ENCODE assay signal across 26 cellular contexts in the genomic region with DNA sequence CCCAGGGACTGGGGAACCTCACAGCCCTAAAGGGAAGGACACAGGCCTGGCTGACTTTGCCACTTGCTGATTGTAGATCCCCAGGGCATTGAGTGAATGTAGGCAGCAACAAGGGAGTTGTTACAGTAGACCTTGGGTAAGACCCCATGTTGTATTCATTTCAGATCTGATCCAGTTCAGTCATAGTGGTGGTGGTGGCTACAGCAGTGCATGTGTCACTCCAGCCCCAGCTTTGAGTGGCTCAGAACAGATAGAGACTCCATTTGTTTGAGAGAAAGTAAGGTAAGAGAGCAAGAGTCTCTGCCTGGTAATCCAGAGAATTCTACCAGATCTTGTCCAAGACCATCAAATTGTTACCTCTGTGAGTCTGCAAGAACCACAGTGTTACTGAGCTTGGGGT.
"Had no signal": no experiment of that assay in that cellular context is flagged by ENCODE, and none has a peak within 500 bp of the region (broad histone marks: within the 10 kb centered on the region; RNA-seq: fewer than 3 reads in every experiment).

No MANE protein-coding gene starts in this region.

- H3K36me3 Mint-ChIP-seq: neural progenitor cell had no signal

- ATAC-seq: body of pancreas; foreskin keratinocyte; heart left ventricle; psoas muscle; stimulated activated memory B cell treated with anti-CD40 and anti-IgM and Interleukin-4, amounts not matched to agents 10 μg/mL and 1 μg/mL and 100 μg/mL, for 72 hours; upper lobe of right lung had no signal

- H3K27ac Mint-ChIP-seq: mesothelial cell of epicardium; neural progenitor cell; stimulated activated memory B cell treated with anti-CD40 and anti-IgM and Interleukin-4, amounts not matched to agents 10 μg/mL and 1 μg/mL and 100 μg/mL, for 72 hours; T-helper 1 cell treated with Interleukin-12 subunit alpha and Interleukin-12 subunit beta and Interleukin-4 antibody, amounts not matched to agents 30 μg/mL and 1 μg/mL, for 36 hours had no signal

- H3K4me1 ChIP-seq: body of pancreas, esophagus muscularis mucosa, foreskin keratinocyte, heart left ventricle, neural progenitor cell, parathyroid adenoma, psoas muscle, sigmoid colon, suprapubic skin, tibial artery, upper lobe of right lung had no signal

- H3K27ac ChIP-seq: body of pancreas, esophagus muscularis mucosa, foreskin keratinocyte, heart left ventricle, neural progenitor cell, parathyroid adenoma, psoas muscle, sigmoid colon, suprapubic skin, tibial artery, upper lobe of right lung, WERI-Rb-1 had no signal

- H3K79me2 ChIP-seq: parathyroid adenoma had no signal

- H3K4me3 Mint-ChIP-seq: mesothelial cell of epicardium; neural progenitor cell; stimulated activated memory B cell treated with anti-CD40 and anti-IgM and Interleukin-4, amounts not matched to agents 10 μg/mL and 1 μg/mL and 100 μg/mL, for 72 hours; T-helper 1 cell treated with Interleukin-12 subunit alpha and Interleukin-12 subunit beta and Interleukin-4 antibody, amounts not matched to agents 30 μg/mL and 1 μg/mL, for 36 hours had no signal

- FAIRE-seq: small intestine had no signal

- H3K27me3 Mint-ChIP-seq: naive B cell had no signal

- DNase-seq: activated naive CD4-positive, alpha-beta T cell; anterior cingulate cortex; body of pancreas; dermis blood vessel endothelial cell; effector CD4-positive, alpha-beta T cell; foreskin keratinocyte; heart left ventricle; naive B cell; occipital lobe; psoas muscle; sigmoid colon; SK-N-SH; small intestine; stimulated activated CD4-positive, alpha-beta T cell treated with anti-CD3 and anti-CD28 coated beads, Interleukin-4, amount 100 ng/mL, for 24 hours; SW 1271; T1000; tibial artery; upper lobe of right lung; WERI-Rb-1 had no signal

- H3K4me3 ChIP-seq: body of pancreas, esophagus muscularis mucosa, heart left ventricle, neural progenitor cell, psoas muscle, sigmoid colon, suprapubic skin, tibial artery, upper lobe of right lung had no signal

- H3K36me3 ChIP-seq: esophagus muscularis mucosa, heart left ventricle, neural progenitor cell, sigmoid colon, suprapubic skin, tibial artery, upper lobe of right lung, WERI-Rb-1 had no signal

- H3K9me2 ChIP-seq: SK-N-SH had no signal

- H3K4me1 Mint-ChIP-seq: mesothelial cell of epicardium; naive B cell; neural progenitor cell; stimulated activated memory B cell treated with anti-CD40 and anti-IgM and Interleukin-4, amounts not matched to agents 10 μg/mL and 1 μg/mL and 100 μg/mL, for 72 hours had no signal

- H3K4me2 ChIP-seq: neural progenitor cell, SK-N-SH had no signal

- H2AFZ ChIP-seq: neural progenitor cell, parathyroid adenoma had no signal

- H3K27me3 ChIP-seq: body of pancreas, esophagus muscularis mucosa, foreskin keratinocyte, heart left ventricle, neural progenitor cell, sigmoid colon, suprapubic skin, tibial artery, upper lobe of right lung had no signal
